ENCODE assay signal across 8 cellular contexts in genomic region chr5:141664733-141665461, GRCh38. TPM values are rescaled to one million over a fixed set of nuclear protein-coding genes. Genes with fewer than 3 reads are reported as not detected.
DNase-seq lines count a peak whose midpoint lies in the region; ATAC-seq, FAIRE-seq and TF ChIP-seq lines count a peak whose summit lies in the region.

No MANE protein-coding gene starts in this region.

- H3K27ac ChIP-seq in CD4-positive, CD25-positive, alpha-beta regulatory T cell (ENCODE audit: insufficient read depth, low read length, poor library complexity, severe bottlenecking), result no peak overlapping the region
- no peak overlapping the region for H3K27ac ChIP-seq in H1 (ENCODE audit: low read depth, low read length)

- DNase-seq in CD4-positive, CD25-positive, alpha-beta regulatory T cell, result peak; percentile 52 to 76 (median 67)
- DNase-seq in NCI-H748 (lab: John Stamatoyannopoulos, UW; ENCODE audit: unreplicated experiment), result peak; percentile 45
- peak; percentile 84 for DNase-seq in activated CD8-positive, alpha-beta T cell treated with anti-CD3 and anti-CD28 coated beads, Interleukin-2, amount 10 ng/mL, durations not matched to agents 7 days and 5 days
- DNase-seq in H1 (ENCODE audit: low read depth in 1 of 2, low spot score in 2 of 2), result peak; percentile 66 to 94
- DNase-seq in myocyte (ENCODE audit: low read depth), result peak; percentile 67
- peak; percentile 45 to 51 for DNase-seq in stimulated activated CD8-positive, alpha-beta memory T cell treated with anti-CD3 and anti-CD28 coated beads, Interleukin-7, amount 100 ng/mL, for 4 hours (ENCODE audit: low read depth in 2 of 2)

- no peaks in the 10 kb centered on the region for H3K9me3 Mint-ChIP-seq in CD4-positive, CD25-positive, alpha-beta regulatory T cell
- H3K9me3 Mint-ChIP-seq in activated CD8-positive, alpha-beta T cell treated with anti-CD3 and anti-CD28 coated beads, Interleukin-2, amount 10 ng/mL, durations not matched to agents 7 days and 5 days (ENCODE audit: insufficient read depth), result no peaks in the 10 kb centered on the region

- no peak overlapping the region for H3K4ac ChIP-seq in H1 (replicated peaks; ENCODE audit: insufficient read length, low read depth, low read length)

- no peak overlapping the region for H3K4me3 ChIP-seq in CD4-positive, CD25-positive, alpha-beta regulatory T cell (ENCODE audit: low read depth, low read length)
- no peak overlapping the region for H3K4me3 ChIP-seq in H1 (ENCODE audit: extremely low read depth in 1 of 4, insufficient read depth in 2 of 4, low read depth in 3 of 4, low read length in 4 of 4)

- no peak for TF ChIP-seq POLR2A in H1 (IDR thresholded peaks at IDR 0.05; ENCODE audit: control extremely low read depth in 1 of 2, low read depth in 2 of 2, low read length in 2 of 2)

- H3K4me1 Mint-ChIP-seq in CD4-positive, CD25-positive, alpha-beta regulatory T cell, result peaks cover 0 to 6% (median 3%) of the 10 kb centered on the region in 4 donors
- H3K4me1 Mint-ChIP-seq in activated CD8-positive, alpha-beta T cell treated with anti-CD3 and anti-CD28 coated beads, Interleukin-2, amount 10 ng/mL, durations not matched to agents 7 days and 5 days (ENCODE audit: low read depth), result peaks cover 8% of the 10 kb centered on the region

- H3K14ac ChIP-seq in H1 (ENCODE audit: insufficient read length), result no peak overlapping the region

- H2BK12ac ChIP-seq in H1 (ENCODE audit: low read depth, low read length), result no peak overlapping the region

- H4K20me1 ChIP-seq in H1 (replicated peaks in 1 of 2; ENCODE audit: control insufficient read depth in 1 of 2, insufficient read depth in 2 of 2, low read length in 2 of 2), result no peaks in the 10 kb centered on the region

- no peak overlapping the region for H3K56ac ChIP-seq in H1 (replicated peaks; ENCODE audit: insufficient read length, low read depth, low read length)

- TF ChIP-seq RAD21 in H1 (IDR thresholded peaks at IDR 0.05 in 1 of 2, conservative IDR thresholded peaks at IDR 0.05 in 1 of 2; ENCODE audit: low read depth in 2 of 2, low read length in 2 of 2), result peak; percentile 90 to 95

- no peaks in the 10 kb centered on the region for H3K79me2 ChIP-seq in H1 (ENCODE audit: control insufficient read depth in 1 of 2, insufficient read depth in 2 of 2, low read length in 2 of 2)

- CTCF ChIA-PET in activated CD8-positive, alpha-beta T cell treated with anti-CD3 and anti-CD28 coated beads, Interleukin-2, amount 10 ng/mL, durations not matched to agents 7 days and 5 days (lab: Charles Lee), result interaction anchor here (0.6 to 4.8 kb wide), 27 partner anchors 11 to 478 kb away, joined by 3 to 49 read pairs (median 5); partner anchors contain the start of genes DELE1, FCHSD1, HDAC3 and PCDH1
- CTCF ChIA-PET in H1 (lab: Charles Lee; ENCODE audit: partially characterized antibody), result interaction anchor here (0.6 to 11.0 kb wide), 28 partner anchors 8 to 352 kb away, joined by 3 to 137 read pairs (median 4); partner anchors contain the start of genes ARAP3, FCHSD1, GNPDA1 and HDAC3

- H3K27ac Mint-ChIP-seq in CD4-positive, CD25-positive, alpha-beta regulatory T cell, result no peak overlapping the region
- peak overlapping the region; percentile 0 for H3K27ac Mint-ChIP-seq in activated CD8-positive, alpha-beta T cell treated with anti-CD3 and anti-CD28 coated beads, Interleukin-2, amount 10 ng/mL, durations not matched to agents 7 days and 5 days

- H3K27me3 ChIP-seq in CD4-positive, CD25-positive, alpha-beta regulatory T cell (ENCODE audit: control insufficient read depth, insufficient read depth, low read length), result no peaks in the 10 kb centered on the region
- no peaks in the 10 kb centered on the region for H3K27me3 ChIP-seq in H1 (replicated peaks in 1 of 4; ENCODE audit: control insufficient read depth in 3 of 4, extremely low read depth in 1 of 4, insufficient read depth in 3 of 4, low read length in 3 of 4)

- H3K23me2 ChIP-seq in H1 (ENCODE audit: low read depth, low read length), result no peaks in the 10 kb centered on the region

- 70% methylated on average over 11 of the region's 13 CpGs; no CpG with 5 or more reads in 1 of the 2 experiments for WGBS in H1 (ENCODE audit: extremely low coverage in 1 of 2, insufficient coverage in 1 of 2, insufficient read length in 1 of 2, insufficient replicate concordance in 2 of 2, low coverage in 1 of 2, low lambda C conversion rate in 2 of 2, missing lambda C conversion rate in 1 of 2), 2 experiments

- POLR2A ChIA-PET in activated CD8-positive, alpha-beta T cell treated with anti-CD3 and anti-CD28 coated beads, Interleukin-2, amount 10 ng/mL, durations not matched to agents 7 days and 5 days (lab: Charles Lee), result interaction anchor here (0.9 kb wide), 1 partner anchor 27 kb away, joined by 4 read pairs; the partner anchor contains the start of gene RELL2
- POLR2A ChIA-PET in H1 (lab: Charles Lee; ENCODE audit: partially characterized antibody), result interaction anchor here (0.8 to 1.8 kb wide), 5 partner anchors 11 to 27 kb away, joined by 3 to 5 read pairs (median 3); no protein-coding TSS in a partner anchor

- H3K9ac ChIP-seq in H1 (replicated peaks in 1 of 4; ENCODE audit: extremely low read depth in 1 of 4, low read depth in 3 of 4, low read length in 3 of 4), result no peak overlapping the region

- H2AFZ ChIP-seq in H1 (ENCODE audit: low read length), result no peak overlapping the region

- H4K91ac ChIP-seq in H1 (replicated peaks; ENCODE audit: insufficient read length, low read length), result no peak overlapping the region

- H3K9me3 ChIP-seq in CD4-positive, CD25-positive, alpha-beta regulatory T cell (ENCODE audit: control insufficient read depth in 2 of 2, low read length in 2 of 2), result no peaks in the 10 kb centered on the region
- H3K9me3 ChIP-seq in H1 (ENCODE audit: insufficient read depth in 2 of 2, low read depth in 1 of 2, low read length in 1 of 2), result no peaks in the 10 kb centered on the region

- no peak overlapping the region for H2BK5ac ChIP-seq in H1 (ENCODE audit: low read depth, low read length)

- no peak overlapping the region for H2BK20ac ChIP-seq in H1 (ENCODE audit: low read length)

- H2BK15ac ChIP-seq in H1 (ENCODE audit: low read length), result no peak overlapping the region

- FAIRE-seq in H1 (lab: Jason Lieb, UNC), result peak; percentile 87

- H3K4me3 Mint-ChIP-seq in CD4-positive, CD25-positive, alpha-beta regulatory T cell, result no peak overlapping the region
- no peak overlapping the region for H3K4me3 Mint-ChIP-seq in activated CD8-positive, alpha-beta T cell treated with anti-CD3 and anti-CD28 coated beads, Interleukin-2, amount 10 ng/mL, durations not matched to agents 7 days and 5 days

- H2AK5ac ChIP-seq in H1 (ENCODE audit: low read depth, low read length), result no peak overlapping the region

- H3K4me2 ChIP-seq in H1 (ENCODE audit: insufficient read depth in 1 of 2, low read depth in 2 of 2, low read length in 2 of 2), result no peak overlapping the region

- no peaks in the 10 kb centered on the region for H3K36me3 ChIP-seq in CD4-positive, CD25-positive, alpha-beta regulatory T cell (ENCODE audit: control insufficient read depth, insufficient read depth, low read length)
- peaks cover 3 to 26% (median 18%) of the 10 kb centered on the region in 4 experiments; a peak in 6 of 8 replicates for H3K36me3 ChIP-seq in H1 (ENCODE audit: control insufficient read depth in 2 of 4, insufficient read depth in 4 of 4, low read length in 3 of 4)

- H4K8ac ChIP-seq in H1 (ENCODE audit: extremely low read depth, insufficient read depth, low read length), result no peak overlapping the region

- no peaks in the 10 kb centered on the region for H3K36me3 Mint-ChIP-seq in CD4-positive, CD25-positive, alpha-beta regulatory T cell
- H3K36me3 Mint-ChIP-seq in activated CD8-positive, alpha-beta T cell treated with anti-CD3 and anti-CD28 coated beads, Interleukin-2, amount 10 ng/mL, durations not matched to agents 7 days and 5 days (ENCODE audit: low read depth), result no peaks in the 10 kb centered on the region

- no peak overlapping the region for H2BK120ac ChIP-seq in H1 (replicated peaks; ENCODE audit: low read depth, low read length)

- H3K27me3 Mint-ChIP-seq in CD4-positive, CD25-positive, alpha-beta regulatory T cell, result peaks cover 4% of the 10 kb centered on the region
- no peaks in the 10 kb centered on the region for H3K27me3 Mint-ChIP-seq in activated CD8-positive, alpha-beta T cell treated with anti-CD3 and anti-CD28 coated beads, Interleukin-2, amount 10 ng/mL, durations not matched to agents 7 days and 5 days (ENCODE audit: low read depth)

- H3K18ac ChIP-seq in H1 (ENCODE audit: extremely low read depth, low read length), result no peak overlapping the region

- no peak overlapping the region for H3K23ac ChIP-seq in H1 (ENCODE audit: insufficient read length)

- H4K5ac ChIP-seq in H1 (ENCODE audit: insufficient read length, low read depth, low read length), result no peak overlapping the region

- ATAC-seq in CD4-positive, CD25-positive, alpha-beta regulatory T cell (ENCODE audit: low read depth in 2 of 2), result peak; percentile 76 to 83
- ATAC-seq in GM19025 (IDR thresholded peaks at IDR 0.05; ENCODE audit: low read depth, unreplicated experiment) (peak; percentile 95), HG03139 (IDR thresholded peaks at IDR 0.05; ENCODE audit: unreplicated experiment) (peak; percentile 88)
- ATAC-seq in activated CD8-positive, alpha-beta T cell treated with anti-CD3 and anti-CD28 coated beads, Interleukin-2, amount 10 ng/mL, durations not matched to agents 7 days and 5 days, result peak; percentile 93

- no peaks in the 10 kb centered on the region for H3K79me1 ChIP-seq in H1 (ENCODE audit: low read depth, low read length)

- peaks cover 3% of the 10 kb centered on the region for H3K4me1 ChIP-seq in CD4-positive, CD25-positive, alpha-beta regulatory T cell (ENCODE audit: control insufficient read depth, insufficient read depth, low read length, poor library complexity, severe bottlenecking)
- no peaks in the 10 kb centered on the region for H3K4me1 ChIP-seq in H1 (replicated peaks in 1 of 4; ENCODE audit: control insufficient read depth in 3 of 4, insufficient read depth in 4 of 4, low read length in 3 of 4)

- TF ChIP-seq EP300 in H1 (IDR thresholded peaks at IDR 0.05; ENCODE audit: borderline replicate concordance in 1 of 2, low read depth in 2 of 2, low read length in 2 of 2), result no peak

- peak; percentile 91 to 96 (median 91) for TF ChIP-seq CTCF in H1 (IDR thresholded peaks at IDR 0.05; ENCODE audit: control extremely low read depth in 1 of 3, insufficient read depth in 1 of 3, low read depth in 1 of 3, low read length in 3 of 3)

RNA-seq across cellular contexts. Expression of gene FCHSD1, which starts 13.7 kb away (rescaled TPM):
- total RNA-seq in CD4-positive, CD25-positive, alpha-beta regulatory T cell, result 115 TPM
- polyA plus RNA-seq in CD4-positive, CD25-positive, alpha-beta regulatory T cell, result 10 to 100 TPM in 1 of 4 donors, 1 to 10 TPM in 3; 7.7 to 16.0 (median 8.2) TPM
- 10 to 100 TPM; 46.9 to 47.8 TPM for total RNA-seq in activated CD8-positive, alpha-beta T cell treated with anti-CD3 and anti-CD28 coated beads, Interleukin-2, amount 10 ng/mL, durations not matched to agents 7 days and 5 days
- total RNA-seq in H1 (2021; fragmentation: NEBNext Ultra II Directional; extraction: Animal tissue kit (Norgen Biotek cat#: 25700)), result 30.1 and 32.2 TPM in 2 replicates
- polyA plus RNA-seq in H1 (2011; rRNA removed), result 22.0 and 36.8 TPM in 2 replicates
- polyA plus RNA-seq in H1 (2011; cell fraction: cytosol; rRNA removed), result 51.4 TPM
- 345 TPM for polyA plus RNA-seq in H1 (2011; cell fraction: nucleus; rRNA removed)
- 26.3 to 30.1 TPM (median 27.0 TPM) in 4 replicates for polyA plus RNA-seq in H1 (2012, experiment 1 of 2)
- polyA plus RNA-seq in H1 (2012, experiment 2 of 2), result 13.2 TPM
- polyA plus RNA-seq in H1 (2013, experiment 1 of 2), result 22.6 TPM
- 19.8 TPM for polyA plus RNA-seq in H1 (2013, experiment 2 of 2)
- 16.2 and 17.4 TPM in 2 replicates for polyA minus RNA-seq in H1 (2011; rRNA and poly(A)+ RNA removed)
- 15.9 TPM for polyA minus RNA-seq in H1 (2011; cell fraction: cytosol; rRNA and poly(A)+ RNA removed)
- polyA minus RNA-seq in H1 (2011; cell fraction: nucleus; rRNA and poly(A)+ RNA removed), result 56.3 TPM
- total RNA-seq in myocyte, result 2.0 and 7.9 TPM in 2 replicates
- polyA plus RNA-seq in myocyte (2012), result 7.7 TPM

RNA-seq across cellular contexts. Expression of gene ARAP3, which starts 17.1 kb away (rescaled TPM):
- total RNA-seq in CD4-positive, CD25-positive, alpha-beta regulatory T cell, result 6.1 TPM
- 1 to 10 TPM in 1 of 4 donors, under 1 TPM in 2, not detected in 1; 0.25 to 1.3 (median 0.30) TPM for polyA plus RNA-seq in CD4-positive, CD25-positive, alpha-beta regulatory T cell
- 1 to 10 TPM; 8.5 to 8.8 TPM for total RNA-seq in activated CD8-positive, alpha-beta T cell treated with anti-CD3 and anti-CD28 coated beads, Interleukin-2, amount 10 ng/mL, durations not matched to agents 7 days and 5 days
- total RNA-seq in H1 (2021; fragmentation: NEBNext Ultra II Directional; extraction: Animal tissue kit (Norgen Biotek cat#: 25700)), result 45.7 and 48.6 TPM in 2 replicates
- 14.4 and 19.7 TPM in 2 replicates for polyA plus RNA-seq in H1 (2011; rRNA removed)
- polyA plus RNA-seq in H1 (2011; cell fraction: cytosol; rRNA removed), result 15.0 TPM
- polyA plus RNA-seq in H1 (2011; cell fraction: nucleus; rRNA removed), result 74.7 TPM
- 34.7 to 39.3 TPM (median 37.2 TPM) in 4 replicates for polyA plus RNA-seq in H1 (2012, experiment 1 of 2)
- polyA plus RNA-seq in H1 (2012, experiment 2 of 2), result 33.8 TPM
- 27.3 TPM for polyA plus RNA-seq in H1 (2013, experiment 1 of 2)
- 25.0 TPM for polyA plus RNA-seq in H1 (2013, experiment 2 of 2)
- polyA minus RNA-seq in H1 (2011; rRNA and poly(A)+ RNA removed), result 20.9 and 22.2 TPM in 2 replicates
- polyA minus RNA-seq in H1 (2011; cell fraction: cytosol; rRNA and poly(A)+ RNA removed), result 20.5 TPM
- 27.6 TPM for polyA minus RNA-seq in H1 (2011; cell fraction: nucleus; rRNA and poly(A)+ RNA removed)
- total RNA-seq in myocyte, result 0.16 and 0.47 TPM in 2 replicates
- polyA plus RNA-seq in myocyte (2012), result 0.20 TPM

RNA-seq across cellular contexts. Expression of gene RELL2, which starts 28.1 kb away (rescaled TPM):
- 20.5 TPM for total RNA-seq in CD4-positive, CD25-positive, alpha-beta regulatory T cell
- polyA plus RNA-seq in CD4-positive, CD25-positive, alpha-beta regulatory T cell, result 1 to 10 TPM; 2.4 to 5.5 (median 3.5) TPM
- 10 to 100 TPM; 36.9 to 37.1 TPM for total RNA-seq in activated CD8-positive, alpha-beta T cell treated with anti-CD3 and anti-CD28 coated beads, Interleukin-2, amount 10 ng/mL, durations not matched to agents 7 days and 5 days
- total RNA-seq in H1 (2021; fragmentation: NEBNext Ultra II Directional; extraction: Animal tissue kit (Norgen Biotek cat#: 25700)), result 18.6 and 19.2 TPM in 2 replicates
- 23.7 and 33.1 TPM in 2 replicates for polyA plus RNA-seq in H1 (2011; rRNA removed)
- 31.2 TPM for polyA plus RNA-seq in H1 (2011; cell fraction: cytosol; rRNA removed)
- polyA plus RNA-seq in H1 (2011; cell fraction: nucleus; rRNA removed), result 117 TPM
- 12.5 to 21.6 TPM (median 17.8 TPM) in 4 replicates for polyA plus RNA-seq in H1 (2012, experiment 1 of 2)
- polyA plus RNA-seq in H1 (2012, experiment 2 of 2), result 17.0 TPM
- polyA plus RNA-seq in H1 (2013, experiment 1 of 2), result 19.0 TPM
- 17.6 TPM for polyA plus RNA-seq in H1 (2013, experiment 2 of 2)
- polyA minus RNA-seq in H1 (2011; rRNA and poly(A)+ RNA removed), result 11.9 and 13.3 TPM in 2 replicates
- 7.9 TPM for polyA minus RNA-seq in H1 (2011; cell fraction: cytosol; rRNA and poly(A)+ RNA removed)
- 18.7 TPM for polyA minus RNA-seq in H1 (2011; cell fraction: nucleus; rRNA and poly(A)+ RNA removed)
- total RNA-seq in myocyte, result 2.2 and 3.3 TPM in 2 replicates
- polyA plus RNA-seq in myocyte (2012), result 3.9 TPM

RNA-seq across cellular contexts. Expression of gene HDAC3, which starts 28.2 kb away (rescaled TPM):
- total RNA-seq in CD4-positive, CD25-positive, alpha-beta regulatory T cell, result 83.9 TPM
- 100 to 1,000 TPM in 1 of 4 donors, 10 to 100 TPM in 3; 94.0 to 102 (median 96.1) TPM for polyA plus RNA-seq in CD4-positive, CD25-positive, alpha-beta regulatory T cell
- total RNA-seq in activated CD8-positive, alpha-beta T cell treated with anti-CD3 and anti-CD28 coated beads, Interleukin-2, amount 10 ng/mL, durations not matched to agents 7 days and 5 days, result 10 to 100 TPM; 88.1 to 91.8 TPM
- total RNA-seq in H1 (2021; fragmentation: NEBNext Ultra II Directional; extraction: Animal tissue kit (Norgen Biotek cat#: 25700)), result 98.5 and 99.0 TPM in 2 replicates
- polyA plus RNA-seq in H1 (2011; rRNA removed), result 120 and 124 TPM in 2 replicates
- 136 TPM for polyA plus RNA-seq in H1 (2011; cell fraction: cytosol; rRNA removed)
- 146 TPM for polyA plus RNA-seq in H1 (2011; cell fraction: nucleus; rRNA removed)
- 97.2 to 108 TPM (median 102 TPM) in 4 replicates for polyA plus RNA-seq in H1 (2012, experiment 1 of 2)
- polyA plus RNA-seq in H1 (2012, experiment 2 of 2), result 126 TPM
- polyA plus RNA-seq in H1 (2013, experiment 1 of 2), result 75.7 TPM
- polyA plus RNA-seq in H1 (2013, experiment 2 of 2), result 75.1 TPM
- polyA minus RNA-seq in H1 (2011; rRNA and poly(A)+ RNA removed), result 143 and 172 TPM in 2 replicates
- 76.8 TPM for polyA minus RNA-seq in H1 (2011; cell fraction: cytosol; rRNA and poly(A)+ RNA removed)
- polyA minus RNA-seq in H1 (2011; cell fraction: nucleus; rRNA and poly(A)+ RNA removed), result 65.7 TPM
- total RNA-seq in myocyte, result 38.5 and 40.0 TPM in 2 replicates
- polyA plus RNA-seq in myocyte (2012), result 61.5 TPM

RNA-seq across cellular contexts. Expression of gene DIAPH1, which starts 46.1 kb away (rescaled TPM):
- total RNA-seq in CD4-positive, CD25-positive, alpha-beta regulatory T cell, result 287 TPM
- 100 to 1,000 TPM in 1 of 4 donors, 10 to 100 TPM in 3; 86.1 to 105 (median 90.7) TPM for polyA plus RNA-seq in CD4-positive, CD25-positive, alpha-beta regulatory T cell
- 100 to 1,000 TPM; 281 to 286 TPM for total RNA-seq in activated CD8-positive, alpha-beta T cell treated with anti-CD3 and anti-CD28 coated beads, Interleukin-2, amount 10 ng/mL, durations not matched to agents 7 days and 5 days
- total RNA-seq in H1 (2021; fragmentation: NEBNext Ultra II Directional; extraction: Animal tissue kit (Norgen Biotek cat#: 25700)), result 107 and 114 TPM in 2 replicates
- 61.2 and 70.9 TPM in 2 replicates for polyA plus RNA-seq in H1 (2011; rRNA removed)
- 48.9 TPM for polyA plus RNA-seq in H1 (2011; cell fraction: cytosol; rRNA removed)
- 141 TPM for polyA plus RNA-seq in H1 (2011; cell fraction: nucleus; rRNA removed)
- 75.5 to 89.0 TPM (median 87.1 TPM) in 4 replicates for polyA plus RNA-seq in H1 (2012, experiment 1 of 2)
- polyA plus RNA-seq in H1 (2012, experiment 2 of 2), result 29.3 TPM
- 88.0 TPM for polyA plus RNA-seq in H1 (2013, experiment 1 of 2)
- 97.4 TPM for polyA plus RNA-seq in H1 (2013, experiment 2 of 2)
- polyA minus RNA-seq in H1 (2011; rRNA and poly(A)+ RNA removed), result 87.4 and 92.8 TPM in 2 replicates
- 48.5 TPM for polyA minus RNA-seq in H1 (2011; cell fraction: cytosol; rRNA and poly(A)+ RNA removed)
- polyA minus RNA-seq in H1 (2011; cell fraction: nucleus; rRNA and poly(A)+ RNA removed), result 88.3 TPM
- total RNA-seq in myocyte, result 13.2 and 25.4 TPM in 2 replicates
- 28.5 TPM for polyA plus RNA-seq in myocyte (2012)
